12 cellular contexts compared by ENCODE assay signal in genomic region chr2:58064136-58064535, GRCh38. TPM values are rescaled to one million over a fixed set of nuclear protein-coding genes. Genes with fewer than 3 reads are reported as not detected.
DNase-seq lines count a peak whose midpoint lies in the region; ATAC-seq, FAIRE-seq and TF ChIP-seq lines count a peak whose summit lies in the region.
"Had no signal": no experiment of that assay in that cellular context is flagged by ENCODE, and none has a peak within 500 bp of the region (broad histone marks: within the 10 kb centered on the region; RNA-seq: fewer than 3 reads in every experiment).

No MANE protein-coding gene starts in this region.

- peak overlapping the region; percentile 19 for H3K27ac Mint-ChIP-seq in activated CD4-positive, alpha-beta memory T cell treated with anti-CD3 and anti-CD28 coated beads for 36 hours
- peak overlapping the region in 6 of 9 donors; percentile 10 to 74 (median 44) for H3K27ac Mint-ChIP-seq in naive thymus-derived CD4-positive, alpha-beta T cell
- no peak overlapping the region for H3K27ac Mint-ChIP-seq in type B pancreatic cell
- H3K27ac Mint-ChIP-seq: IgD-negative memory B cell had no signal

- no peak overlapping the region for H3K4me3 ChIP-seq in naive thymus-derived CD4-positive, alpha-beta T cell (ENCODE audit: low read length)
- H3K4me3 ChIP-seq: heart right ventricle had no signal

- peaks cover 0 to 10% of the 10 kb centered on the region in 2 donors for H3K4me1 ChIP-seq in naive thymus-derived CD4-positive, alpha-beta T cell (ENCODE audit: control insufficient read depth in 2 of 2, insufficient read depth in 2 of 2, low read length in 2 of 2)

- DNase-seq in GM12891 (ENCODE audit: insufficient read length, low spot score) (no peak), type B pancreatic cell (ENCODE audit: extremely low spot score, unreplicated experiment) (no peak), NCI-H146 treated with DMSO at 0.1 percent for 48 hours (lab: John Stamatoyannopoulos, UW; ENCODE audit: unreplicated experiment) (no peak), AG08396 (ENCODE audit: low spot score) (no peak)
- peak; percentile 17 for DNase-seq in activated CD4-positive, alpha-beta memory T cell treated with anti-CD3 and anti-CD28 coated beads for 36 hours
- DNase-seq in naive thymus-derived CD4-positive, alpha-beta T cell: peak in 2 of 9 donors; percentile 1 to 13
- DNase-seq: heart right ventricle, NCI-H1694 treated with DMSO at 0.1 percent for 48 hours, NCI-H774 had no signal

- H3K4me3 Mint-ChIP-seq in activated CD4-positive, alpha-beta memory T cell treated with anti-CD3 and anti-CD28 coated beads for 36 hours: no peak overlapping the region
- peak overlapping the region in 8 of 10 donors; percentile 18 to 69 (median 56) for H3K4me3 Mint-ChIP-seq in naive thymus-derived CD4-positive, alpha-beta T cell
- no peak overlapping the region for H3K4me3 Mint-ChIP-seq in type B pancreatic cell
- H3K4me3 Mint-ChIP-seq: IgD-negative memory B cell had no signal

- no peaks in the 10 kb centered on the region for H3K27me3 ChIP-seq in naive thymus-derived CD4-positive, alpha-beta T cell (ENCODE audit: control insufficient read depth in 2 of 2, insufficient read depth in 2 of 2, low read length in 2 of 2)
- H3K27me3 ChIP-seq: heart right ventricle had no signal

- TF ChIP-seq POLR2A in GM12891 (IDR thresholded peaks at IDR 0.05; ENCODE audit: low read depth, low read length): no peak

- no peak overlapping the region for H3K27ac ChIP-seq in naive thymus-derived CD4-positive, alpha-beta T cell (ENCODE audit: low read depth, low read length)
- H3K27ac ChIP-seq: heart right ventricle had no signal

- intact Hi-C loops in activated CD4-positive, alpha-beta memory T cell treated with anti-CD3 and anti-CD28 coated beads for 36 hours (cut with micrococcal nuclease): no loop called here
- intact Hi-C loops in naive thymus-derived CD4-positive, alpha-beta T cell (cut with micrococcal nuclease): loop anchor here (1.0 kb wide), 2 partner anchors 17 to 18 kb away; partner anchors contain the start of gene VRK2 (in 1 of the 2)

- FAIRE-seq in GM12891 (lab: Jason Lieb, UNC): peak; percentile 78

- no peak for TF ChIP-seq CTCF in type B pancreatic cell (conservative IDR thresholded peaks at IDR 0.05)

- POLR2A ChIA-PET in activated CD4-positive, alpha-beta memory T cell treated with anti-CD3 and anti-CD28 coated beads for 36 hours (lab: Charles Lee): no interaction called here
- POLR2A ChIA-PET in naive thymus-derived CD4-positive, alpha-beta T cell (lab: Charles Lee): interaction anchor here (0.6 to 0.9 kb wide), 2 partner anchors 9 to 17 kb away, joined by 3 read pairs; partner anchors contain the start of gene VRK2

- peaks cover 41% of the 10 kb centered on the region for H3K4me1 Mint-ChIP-seq in activated CD4-positive, alpha-beta memory T cell treated with anti-CD3 and anti-CD28 coated beads for 36 hours (ENCODE audit: low read depth)
- H3K4me1 Mint-ChIP-seq in naive thymus-derived CD4-positive, alpha-beta T cell: peaks cover 24 to 55% (median 36%) of the 10 kb centered on the region in 7 donors
- H3K4me1 Mint-ChIP-seq in type B pancreatic cell (ENCODE audit: unreplicated experiment): no peaks in the 10 kb centered on the region

- ATAC-seq in GM21529 (IDR thresholded peaks at IDR 0.05; ENCODE audit: unreplicated experiment) (peak; percentile 51), GM18861 (IDR thresholded peaks at IDR 0.05; ENCODE audit: unreplicated experiment) (no peak)
- peak; percentile 63 for ATAC-seq in naive thymus-derived CD4-positive, alpha-beta T cell

- H3K9me3 Mint-ChIP-seq in activated CD4-positive, alpha-beta memory T cell treated with anti-CD3 and anti-CD28 coated beads for 36 hours: peaks cover 10% of the 10 kb centered on the region
- H3K9me3 Mint-ChIP-seq in naive thymus-derived CD4-positive, alpha-beta T cell: peaks cover 0 to 11% (median 4%) of the 10 kb centered on the region in 11 donors
- H3K9me3 Mint-ChIP-seq in type B pancreatic cell: no peaks in the 10 kb centered on the region

- no peaks in the 10 kb centered on the region for H3K27me3 Mint-ChIP-seq in activated CD4-positive, alpha-beta memory T cell treated with anti-CD3 and anti-CD28 coated beads for 36 hours
- H3K27me3 Mint-ChIP-seq in naive thymus-derived CD4-positive, alpha-beta T cell: no peaks in the 10 kb centered on the region
- H3K27me3 Mint-ChIP-seq in type B pancreatic cell: no peaks in the 10 kb centered on the region
- H3K27me3 Mint-ChIP-seq: IgD-negative memory B cell had no signal

- no peaks in the 10 kb centered on the region for H3K9me3 ChIP-seq in naive thymus-derived CD4-positive, alpha-beta T cell (ENCODE audit: control insufficient read depth in 2 of 3, low read length in 3 of 3)
- H3K9me3 ChIP-seq: heart right ventricle had no signal

- H3K36me3 Mint-ChIP-seq in activated CD4-positive, alpha-beta memory T cell treated with anti-CD3 and anti-CD28 coated beads for 36 hours: peaks cover 24% of the 10 kb centered on the region
- H3K36me3 Mint-ChIP-seq in naive thymus-derived CD4-positive, alpha-beta T cell: peaks cover 9 to 39% (median 25%) of the 10 kb centered on the region in 5 donors
- H3K36me3 Mint-ChIP-seq in type B pancreatic cell: peaks cover 11% of the 10 kb centered on the region

- H3K36me3 ChIP-seq in naive thymus-derived CD4-positive, alpha-beta T cell (ENCODE audit: control insufficient read depth in 2 of 3, insufficient read depth in 3 of 3, low read length in 3 of 3): no peaks in the 10 kb centered on the region

- CTCF ChIA-PET in activated CD4-positive, alpha-beta memory T cell treated with anti-CD3 and anti-CD28 coated beads for 36 hours (lab: Charles Lee): interaction anchor here (1.0 kb wide), 1 partner anchor 41 kb away, joined by 3 read pairs; no protein-coding TSS in a partner anchor
- CTCF ChIA-PET in naive thymus-derived CD4-positive, alpha-beta T cell (lab: Charles Lee): no interaction called here

TF ChIP-seq in GM12891, 5 proteins besides CTCF, POLR2A, EP300 and RAD21:
- no peak for TF ChIP-seq POU2F2 (IDR thresholded peaks at IDR 0.05; ENCODE audit: low read depth, low read length)
- TF ChIP-seq POLR2AphosphoS5 (IDR thresholded peaks at IDR 0.05; ENCODE audit: low read depth, low read length): no peak
- no peak for TF ChIP-seq SPI1 (IDR thresholded peaks at IDR 0.05; ENCODE audit: low read depth, low read length)
- no peak for TF ChIP-seq TAF1 (IDR thresholded peaks at IDR 0.05; ENCODE audit: low read depth, low read length)
- TF ChIP-seq PAX5 (IDR thresholded peaks at IDR 0.05; ENCODE audit: insufficient read depth, low read length, severe bottlenecking): no peak

RNA-seq across cellular contexts. Expression of gene VRK2, which starts 17.5 kb away (rescaled TPM):
- polyA plus RNA-seq in GM12891 (2012; ENCODE audit: low read depth, missing spikeins): 32.3 TPM
- 10 to 100 TPM; 23.3 to 26.3 TPM for total RNA-seq in activated CD4-positive, alpha-beta memory T cell treated with anti-CD3 and anti-CD28 coated beads for 36 hours
- total RNA-seq in naive thymus-derived CD4-positive, alpha-beta T cell: 10 to 100 TPM; 13.1 to 24.5 (median 14.1) TPM
- 10 to 100 TPM; 15.2 to 18.1 TPM for polyA plus RNA-seq in naive thymus-derived CD4-positive, alpha-beta T cell
- total RNA-seq in type B pancreatic cell (ENCODE audit: low replicate concordance): 17.7 and 22.4 TPM in 2 replicates

Comparison
In these comparisons a context has a peak if more than half of its experiments do, and no peak if none do; other contexts are left out.
1. H3K4me3 Mint-ChIP-seq: peak in naive thymus-derived CD4-positive, alpha-beta T cell (8 of 10); none in activated CD4-positive, alpha-beta memory T cell treated with anti-CD3 and anti-CD28 coated beads for 36 hours (single experiment) and type B pancreatic cell (single experiment).